Comparison of ENCODE assay signal across 9 cellular contexts in the genomic region with DNA sequence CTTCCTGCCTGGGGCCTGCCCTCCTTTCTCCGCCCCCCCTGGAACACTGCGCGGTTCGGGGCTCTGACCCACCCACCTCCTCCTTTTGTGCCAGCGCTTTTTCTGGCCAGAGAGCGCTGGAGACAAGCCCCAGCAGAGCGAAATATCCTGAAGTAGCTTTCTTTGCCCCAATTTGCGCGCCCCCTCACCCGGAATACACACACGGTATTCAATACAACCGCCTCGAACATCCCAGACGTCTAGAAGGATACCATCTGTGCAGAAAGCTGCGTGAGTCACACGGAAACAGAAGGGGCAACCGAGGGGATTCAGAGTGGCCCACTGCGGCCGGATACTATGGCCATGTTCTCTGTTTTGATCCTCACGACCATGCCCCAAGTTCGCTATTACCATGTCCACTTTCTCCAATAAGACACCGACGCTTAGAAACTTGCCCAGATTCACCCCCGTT. TPM values are rescaled to one million over a fixed set of nuclear protein-coding genes. Genes with fewer than 3 reads are reported as not detected.
DNase-seq lines count a peak whose midpoint lies in the region; ATAC-seq and TF ChIP-seq lines count a peak whose summit lies in the region.
"Had no signal": no experiment of that assay in that cellular context is flagged by ENCODE, and none has a peak within 500 bp of the region (broad histone marks: within the 10 kb centered on the region; RNA-seq: fewer than 3 reads in every experiment).

No MANE protein-coding gene starts in this region.

- TF ChIP-seq CTCF in colonic mucosa (IDR thresholded peaks at IDR 0.05), result no peak
- TF ChIP-seq CTCF in lower lobe of right lung (IDR thresholded peaks at IDR 0.05), result no peak
- no peak for TF ChIP-seq CTCF in type B pancreatic cell (conservative IDR thresholded peaks at IDR 0.05)

- H3K4me3 ChIP-seq in colonic mucosa, result peak overlapping the region; percentile 32
- peak overlapping the region; percentile 55 for H3K4me3 ChIP-seq in lower lobe of right lung

- H3K36me3 ChIP-seq in colonic mucosa (no peaks in the 10 kb centered on the region), lower lobe of right lung (no peaks in the 10 kb centered on the region)

- H3K4me3 Mint-ChIP-seq in activated CD4-positive, alpha-beta T cell treated with anti-CD3 and anti-CD28 coated beads, Interleukin-2, amount 10 ng/mL, durations not matched to agents 7 days and 5 days, result peak overlapping the region; percentile 16
- H3K4me3 Mint-ChIP-seq in type B pancreatic cell, result peak overlapping the region; percentile 89
- H3K4me3 Mint-ChIP-seq: CD8-positive, alpha-beta T cell had no signal

- H3K4me1 ChIP-seq in colonic mucosa (no peaks in the 10 kb centered on the region), lower lobe of right lung (no peaks in the 10 kb centered on the region)

- no peak for DNase-seq in activated CD4-positive, alpha-beta T cell treated with anti-CD3 and anti-CD28 coated beads, Interleukin-2, amount 10 ng/mL, durations not matched to agents 7 days and 5 days
- DNase-seq in activated CD4-positive, alpha-beta T cell treated with anti-CD3 and anti-CD28 coated beads, Interleukin-2, amount 50 U/mL, for 1 hour, result no peak
- no peak for DNase-seq in colonic mucosa
- DNase-seq in lower lobe of right lung, result no peak
- no peak for DNase-seq in type B pancreatic cell (ENCODE audit: extremely low spot score, unreplicated experiment)
- DNase-seq in activated effector memory CD4-positive, alpha-beta T cell treated with Interleukin-2 at 50 U/mL for 16 hours, result no peak
- DNase-seq in NCI-H2081 treated with DMSO at 0.1 percent for 48 hours (lab: John Stamatoyannopoulos, UW), result no peak
- DNase-seq in retina, result no peak
- DNase-seq: CD8-positive, alpha-beta T cell had no signal

- no peak overlapping the region for H3K27ac ChIP-seq in colonic mucosa
- no peak overlapping the region for H3K27ac ChIP-seq in lower lobe of right lung

- CTCF ChIA-PET in activated CD4-positive, alpha-beta T cell treated with anti-CD3 and anti-CD28 coated beads, Interleukin-2, amount 10 ng/mL, durations not matched to agents 7 days and 5 days (lab: Charles Lee), result no interaction called here

- H3K27me3 ChIP-seq in colonic mucosa (no peaks in the 10 kb centered on the region), lower lobe of right lung (ENCODE audit: low read depth) (no peaks in the 10 kb centered on the region)

- no peaks in the 10 kb centered on the region for H3K36me3 Mint-ChIP-seq in activated CD4-positive, alpha-beta T cell treated with anti-CD3 and anti-CD28 coated beads, Interleukin-2, amount 10 ng/mL, durations not matched to agents 7 days and 5 days (ENCODE audit: low read depth)
- H3K36me3 Mint-ChIP-seq in type B pancreatic cell, result no peaks in the 10 kb centered on the region
- H3K36me3 Mint-ChIP-seq: CD8-positive, alpha-beta T cell had no signal

- H3K9me3 ChIP-seq in colonic mucosa (no peaks in the 10 kb centered on the region), lower lobe of right lung (no peaks in the 10 kb centered on the region)

- POLR2A ChIA-PET in activated CD4-positive, alpha-beta T cell treated with anti-CD3 and anti-CD28 coated beads, Interleukin-2, amount 10 ng/mL, durations not matched to agents 7 days and 5 days (lab: Charles Lee), result no interaction called here

- intact Hi-C loops in colonic mucosa (cut with DNase I) (no loop called here), lower lobe of right lung (cut with DNase I) (no loop called here)

- peaks cover 55% of the 10 kb centered on the region for H3K27me3 Mint-ChIP-seq in activated CD4-positive, alpha-beta T cell treated with anti-CD3 and anti-CD28 coated beads, Interleukin-2, amount 10 ng/mL, durations not matched to agents 7 days and 5 days
- peaks cover 55% of the 10 kb centered on the region for H3K27me3 Mint-ChIP-seq in type B pancreatic cell

- peak in 1 of 2 donors; percentile 8 for ATAC-seq in lower lobe of right lung
- ATAC-seq: CD8-positive, alpha-beta T cell had no signal

- H3K9ac ChIP-seq in colonic mucosa (ENCODE audit: low read depth in 2 of 2, low read length in 2 of 2), result no peak overlapping the region

- H3K9me3 Mint-ChIP-seq in activated CD4-positive, alpha-beta T cell treated with anti-CD3 and anti-CD28 coated beads, Interleukin-2, amount 10 ng/mL, durations not matched to agents 7 days and 5 days, result no peaks in the 10 kb centered on the region
- no peaks in the 10 kb centered on the region for H3K9me3 Mint-ChIP-seq in type B pancreatic cell
- H3K9me3 Mint-ChIP-seq: CD8-positive, alpha-beta T cell had no signal

- peaks cover 2% of the 10 kb centered on the region for H3K4me1 Mint-ChIP-seq in activated CD4-positive, alpha-beta T cell treated with anti-CD3 and anti-CD28 coated beads, Interleukin-2, amount 10 ng/mL, durations not matched to agents 7 days and 5 days
- no peaks in the 10 kb centered on the region for H3K4me1 Mint-ChIP-seq in type B pancreatic cell (ENCODE audit: unreplicated experiment)

- no peak overlapping the region for H3K27ac Mint-ChIP-seq in activated CD4-positive, alpha-beta T cell treated with anti-CD3 and anti-CD28 coated beads, Interleukin-2, amount 10 ng/mL, durations not matched to agents 7 days and 5 days
- no peak overlapping the region for H3K27ac Mint-ChIP-seq in type B pancreatic cell
- H3K27ac Mint-ChIP-seq: CD8-positive, alpha-beta T cell had no signal

RNA-seq across cellular contexts. Expression of gene SRPX, which starts 0.3 kb away (rescaled TPM):
- under 1 TPM; 0.20 to 0.21 TPM for total RNA-seq in activated CD4-positive, alpha-beta T cell treated with anti-CD3 and anti-CD28 coated beads, Interleukin-2, amount 10 ng/mL, durations not matched to agents 7 days and 5 days
- total RNA-seq in colonic mucosa (10 to 100 TPM in 1 of 2 donors, 1 to 10 TPM in 1; 7.6 to 15.9 TPM), lower lobe of right lung (59.0 TPM), type B pancreatic cell (ENCODE audit: low replicate concordance) (2.6 and 8.4 TPM in 2 replicates)
- total RNA-seq: CD8-positive, alpha-beta T cell had no signal
